1 cellular context compared by ENCODE assay signal in the genomic region with DNA sequence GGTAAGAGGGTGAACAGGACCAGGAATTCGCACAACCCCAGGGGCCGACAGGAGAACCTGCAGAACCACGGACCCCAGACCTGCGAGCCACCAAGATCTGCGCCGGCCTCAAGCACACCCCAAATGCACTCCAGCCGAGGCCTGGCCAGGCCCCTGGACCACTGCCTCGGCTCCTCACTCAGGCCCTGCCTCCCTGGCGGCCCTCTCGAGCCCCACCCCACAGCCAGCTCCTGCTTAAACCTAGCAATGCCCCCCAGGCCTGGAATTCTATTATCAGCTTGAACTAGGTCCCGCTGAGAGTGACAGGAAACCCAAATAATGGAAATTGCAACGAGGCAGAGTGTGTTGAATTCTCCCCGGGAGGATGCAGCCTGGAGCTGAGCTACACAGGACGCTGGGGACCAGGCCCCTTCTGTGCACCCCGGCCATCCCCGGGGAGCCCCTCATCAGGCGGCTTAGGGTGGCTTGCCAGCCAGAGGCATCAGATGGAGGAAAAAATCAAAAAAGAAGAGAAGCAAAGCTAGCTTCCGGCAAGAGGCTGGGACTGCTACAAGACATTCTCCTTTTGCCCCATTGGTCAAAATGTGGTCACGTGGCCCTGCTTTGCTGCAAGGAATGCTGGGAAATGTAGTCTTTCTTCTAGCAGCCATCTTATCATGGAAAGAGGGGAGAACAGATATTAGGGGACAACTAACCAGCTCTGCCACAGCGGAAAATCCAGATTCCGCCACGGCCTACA.
TF ChIP-seq lines count a peak whose summit lies in the region.

No MANE protein-coding gene starts in this region.

TF ChIP-seq in K562, 482 proteins besides CTCF, POLR2A, EP300 and RAD21:
- TF ChIP-seq, protein P1, sequence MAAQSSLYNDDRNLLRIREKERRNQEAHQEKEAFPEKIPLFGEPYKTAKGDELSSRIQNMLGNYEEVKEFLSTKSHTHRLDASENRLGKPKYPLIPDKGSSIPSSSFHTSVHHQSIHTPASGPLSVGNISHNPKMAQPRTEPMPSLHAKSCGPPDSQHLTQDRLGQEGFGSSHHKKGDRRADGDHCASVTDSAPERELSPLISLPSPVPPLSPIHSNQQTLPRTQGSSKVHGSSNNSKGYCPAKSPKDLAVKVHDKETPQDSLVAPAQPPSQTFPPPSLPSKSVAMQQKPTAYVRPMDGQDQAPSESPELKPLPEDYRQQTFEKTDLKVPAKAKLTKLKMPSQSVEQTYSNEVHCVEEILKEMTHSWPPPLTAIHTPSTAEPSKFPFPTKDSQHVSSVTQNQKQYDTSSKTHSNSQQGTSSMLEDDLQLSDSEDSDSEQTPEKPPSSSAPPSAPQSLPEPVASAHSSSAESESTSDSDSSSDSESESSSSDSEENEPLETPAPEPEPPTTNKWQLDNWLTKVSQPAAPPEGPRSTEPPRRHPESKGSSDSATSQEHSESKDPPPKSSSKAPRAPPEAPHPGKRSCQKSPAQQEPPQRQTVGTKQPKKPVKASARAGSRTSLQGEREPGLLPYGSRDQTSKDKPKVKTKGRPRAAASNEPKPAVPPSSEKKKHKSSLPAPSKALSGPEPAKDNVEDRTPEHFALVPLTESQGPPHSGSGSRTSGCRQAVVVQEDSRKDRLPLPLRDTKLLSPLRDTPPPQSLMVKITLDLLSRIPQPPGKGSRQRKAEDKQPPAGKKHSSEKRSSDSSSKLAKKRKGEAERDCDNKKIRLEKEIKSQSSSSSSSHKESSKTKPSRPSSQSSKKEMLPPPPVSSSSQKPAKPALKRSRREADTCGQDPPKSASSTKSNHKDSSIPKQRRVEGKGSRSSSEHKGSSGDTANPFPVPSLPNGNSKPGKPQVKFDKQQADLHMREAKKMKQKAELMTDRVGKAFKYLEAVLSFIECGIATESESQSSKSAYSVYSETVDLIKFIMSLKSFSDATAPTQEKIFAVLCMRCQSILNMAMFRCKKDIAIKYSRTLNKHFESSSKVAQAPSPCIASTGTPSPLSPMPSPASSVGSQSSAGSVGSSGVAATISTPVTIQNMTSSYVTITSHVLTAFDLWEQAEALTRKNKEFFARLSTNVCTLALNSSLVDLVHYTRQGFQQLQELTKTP (IDR thresholded peaks at IDR 0.05; ENCODE audit: low read depth in 1 of 2, partially characterized antibody in 2 of 2) = peak in 1 of 2 experiments; percentile 64
- TF ChIP-seq, protein P2, sequence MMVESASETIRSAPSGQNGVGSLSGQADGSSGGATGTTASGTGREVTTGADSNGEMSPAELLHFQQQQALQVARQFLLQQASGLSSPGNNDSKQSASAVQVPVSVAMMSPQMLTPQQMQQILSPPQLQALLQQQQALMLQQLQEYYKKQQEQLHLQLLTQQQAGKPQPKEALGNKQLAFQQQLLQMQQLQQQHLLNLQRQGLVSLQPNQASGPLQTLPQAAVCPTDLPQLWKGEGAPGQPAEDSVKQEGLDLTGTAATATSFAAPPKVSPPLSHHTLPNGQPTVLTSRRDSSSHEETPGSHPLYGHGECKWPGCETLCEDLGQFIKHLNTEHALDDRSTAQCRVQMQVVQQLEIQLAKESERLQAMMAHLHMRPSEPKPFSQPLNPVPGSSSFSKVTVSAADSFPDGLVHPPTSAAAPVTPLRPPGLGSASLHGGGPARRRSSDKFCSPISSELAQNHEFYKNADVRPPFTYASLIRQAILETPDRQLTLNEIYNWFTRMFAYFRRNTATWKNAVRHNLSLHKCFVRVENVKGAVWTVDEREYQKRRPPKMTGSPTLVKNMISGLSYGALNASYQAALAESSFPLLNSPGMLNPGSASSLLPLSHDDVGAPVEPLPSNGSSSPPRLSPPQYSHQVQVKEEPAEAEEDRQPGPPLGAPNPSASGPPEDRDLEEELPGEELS (CRISPR knock-in tag; IDR thresholded peaks at IDR 0.05; ENCODE audit: borderline replicate concordance) = no peak
- TF ChIP-seq RAD51 (IDR thresholded peaks at IDR 0.05; ENCODE audit: borderline replicate concordance, low read depth) (peak; percentile 96), XRCC3 (IDR thresholded peaks at IDR 0.05) (no peak), GATAD2A (IDR thresholded peaks at IDR 0.05) (no peak), TEAD4 (IDR thresholded peaks at IDR 0.05; ENCODE audit: low read length) (0 out of 2 replicates have a peak, but pooled peaks have one; percentile 24), TEAD4 (CRISPR knock-in tag; IDR thresholded peaks at IDR 0.05; ENCODE audit: borderline replicate concordance) (no peak), MBD2 (IDR thresholded peaks at IDR 0.05; ENCODE audit: borderline replicate concordance, low read depth) (peak; percentile 66; the same call in 1 of the 2 replicates), TOE1 (IDR thresholded peaks at IDR 0.05; ENCODE audit: borderline replicate concordance) (peak; percentile 94), TOE1 (CRISPR knock-in tag; IDR thresholded peaks at IDR 0.05; ENCODE audit: borderline replicate concordance, low read depth) (no peak), SMARCC2 (IDR thresholded peaks at IDR 0.05; ENCODE audit: low read depth) (no peak), CREM (IDR thresholded peaks at IDR 0.05; ENCODE audit: low read depth) (peak; percentile 65), TEAD1 (CRISPR knock-in tag; IDR thresholded peaks at IDR 0.05) (0 out of 4 replicates have a peak, but pooled peaks of 1 of the 2 experiments have one; percentile 31), CBFA2T2 (conservative IDR thresholded peaks at IDR 0.05) (peak; percentile 80), CCNT2 (IDR thresholded peaks at IDR 0.05; ENCODE audit: borderline replicate concordance, extremely low read depth, insufficient read length, low read depth, low read length) (no peak), HCFC1 (IDR thresholded peaks at IDR 0.05; ENCODE audit: low read depth, low read length) (peak; percentile 94), ELF1 (tag; IDR thresholded peaks at IDR 0.05) (peak; percentile 78), GABPA (tag; conservative IDR thresholded peaks at IDR 0.05; ENCODE audit: low read depth) (peak; percentile 37; the same call in 1 of the 2 replicates), YY1 (IDR thresholded peaks at IDR 0.05; ENCODE audit: borderline replicate concordance in 1 of 3, control insufficient read depth in 1 of 3, extremely low read depth in 1 of 3, insufficient read depth in 3 of 3, insufficient read length in 1 of 3, insufficient replicate concordance in 2 of 3, low read depth in 1 of 3, low read length in 2 of 3) (peak; percentile 73 to 97 (median 89)), ZNF143 (CRISPR knock-in tag; IDR thresholded peaks at IDR 0.05) (peak; percentile 90), FOS (IDR thresholded peaks at IDR 0.05; ENCODE audit: extremely low read depth, insufficient read length) (peak; percentile 74), ZNF766 (CRISPR knock-in tag; conservative IDR thresholded peaks at IDR 0.05) (0 out of 2 replicates have a peak, but pooled peaks have one; percentile 25), SIX5 (IDR thresholded peaks at IDR 0.05; ENCODE audit: borderline replicate concordance in 1 of 2, insufficient read depth in 1 of 2, low read depth in 1 of 2, low read length in 2 of 2) (peak; percentile 87 to 91), NFYB (IDR thresholded peaks at IDR 0.05; ENCODE audit: extremely low read depth, insufficient read length) (peak; percentile 81)
- TF ChIP-seq, protein P3, sequence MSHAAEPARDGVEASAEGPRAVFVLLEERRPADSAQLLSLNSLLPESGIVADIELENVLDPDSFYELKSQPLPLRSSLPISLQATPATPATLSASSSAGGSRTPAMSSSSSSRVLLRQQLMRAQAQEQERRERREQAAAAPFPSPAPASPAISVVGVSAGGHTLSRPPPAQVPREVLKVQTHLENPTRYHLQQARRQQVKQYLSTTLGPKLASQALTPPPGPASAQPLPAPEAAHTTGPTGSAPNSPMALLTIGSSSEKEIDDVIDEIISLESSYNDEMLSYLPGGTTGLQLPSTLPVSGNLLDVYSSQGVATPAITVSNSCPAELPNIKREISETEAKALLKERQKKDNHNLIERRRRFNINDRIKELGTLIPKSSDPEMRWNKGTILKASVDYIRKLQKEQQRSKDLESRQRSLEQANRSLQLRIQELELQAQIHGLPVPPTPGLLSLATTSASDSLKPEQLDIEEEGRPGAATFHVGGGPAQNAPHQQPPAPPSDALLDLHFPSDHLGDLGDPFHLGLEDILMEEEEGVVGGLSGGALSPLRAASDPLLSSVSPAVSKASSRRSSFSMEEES (CRISPR knock-in tag; IDR thresholded peaks at IDR 0.05) = peak; percentile 96
- TF ChIP-seq, protein P4, sequence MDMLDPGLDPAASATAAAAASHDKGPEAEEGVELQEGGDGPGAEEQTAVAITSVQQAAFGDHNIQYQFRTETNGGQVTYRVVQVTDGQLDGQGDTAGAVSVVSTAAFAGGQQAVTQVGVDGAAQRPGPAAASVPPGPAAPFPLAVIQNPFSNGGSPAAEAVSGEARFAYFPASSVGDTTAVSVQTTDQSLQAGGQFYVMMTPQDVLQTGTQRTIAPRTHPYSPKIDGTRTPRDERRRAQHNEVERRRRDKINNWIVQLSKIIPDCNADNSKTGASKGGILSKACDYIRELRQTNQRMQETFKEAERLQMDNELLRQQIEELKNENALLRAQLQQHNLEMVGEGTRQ (CRISPR knock-in tag; IDR thresholded peaks at IDR 0.05) = peak; percentile 98
- TF ChIP-seq, protein P5, sequence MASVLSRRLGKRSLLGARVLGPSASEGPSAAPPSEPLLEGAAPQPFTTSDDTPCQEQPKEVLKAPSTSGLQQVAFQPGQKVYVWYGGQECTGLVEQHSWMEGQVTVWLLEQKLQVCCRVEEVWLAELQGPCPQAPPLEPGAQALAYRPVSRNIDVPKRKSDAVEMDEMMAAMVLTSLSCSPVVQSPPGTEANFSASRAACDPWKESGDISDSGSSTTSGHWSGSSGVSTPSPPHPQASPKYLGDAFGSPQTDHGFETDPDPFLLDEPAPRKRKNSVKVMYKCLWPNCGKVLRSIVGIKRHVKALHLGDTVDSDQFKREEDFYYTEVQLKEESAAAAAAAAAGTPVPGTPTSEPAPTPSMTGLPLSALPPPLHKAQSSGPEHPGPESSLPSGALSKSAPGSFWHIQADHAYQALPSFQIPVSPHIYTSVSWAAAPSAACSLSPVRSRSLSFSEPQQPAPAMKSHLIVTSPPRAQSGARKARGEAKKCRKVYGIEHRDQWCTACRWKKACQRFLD (CRISPR knock-in tag; IDR thresholded peaks at IDR 0.05) = peak; percentile 78
- TF ChIP-seq, protein P6, sequence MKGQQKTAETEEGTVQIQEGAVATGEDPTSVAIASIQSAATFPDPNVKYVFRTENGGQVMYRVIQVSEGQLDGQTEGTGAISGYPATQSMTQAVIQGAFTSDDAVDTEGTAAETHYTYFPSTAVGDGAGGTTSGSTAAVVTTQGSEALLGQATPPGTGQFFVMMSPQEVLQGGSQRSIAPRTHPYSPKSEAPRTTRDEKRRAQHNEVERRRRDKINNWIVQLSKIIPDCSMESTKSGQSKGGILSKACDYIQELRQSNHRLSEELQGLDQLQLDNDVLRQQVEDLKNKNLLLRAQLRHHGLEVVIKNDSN (CRISPR knock-in tag; IDR thresholded peaks at IDR 0.05) = peak; percentile 98
- TF ChIP-seq, protein P7, sequence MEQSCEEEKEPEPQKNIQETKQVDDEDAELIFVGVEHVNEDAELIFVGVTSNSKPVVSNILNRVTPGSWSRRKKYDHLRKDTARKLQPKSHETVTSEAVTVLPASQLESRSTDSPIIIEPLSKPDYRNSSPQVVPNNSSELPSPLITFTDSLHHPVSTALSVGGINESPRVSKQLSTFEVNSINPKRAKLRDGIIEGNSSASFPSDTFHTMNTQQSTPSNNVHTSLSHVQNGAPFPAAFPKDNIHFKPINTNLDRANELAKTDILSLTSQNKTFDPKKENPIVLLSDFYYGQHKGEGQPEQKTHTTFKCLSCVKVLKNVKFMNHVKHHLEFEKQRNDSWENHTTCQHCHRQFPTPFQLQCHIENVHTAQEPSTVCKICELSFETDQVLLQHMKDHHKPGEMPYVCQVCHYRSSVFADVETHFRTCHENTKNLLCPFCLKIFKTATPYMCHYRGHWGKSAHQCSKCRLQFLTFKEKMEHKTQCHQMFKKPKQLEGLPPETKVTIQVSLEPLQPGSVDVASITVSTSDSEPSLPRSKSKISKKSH (CRISPR knock-in tag; IDR thresholded peaks at IDR 0.05) = no peak
